24 cellular contexts compared by ENCODE assay signal in genomic region chr9:122130837-122131236, GRCh38. TPM values are rescaled to one million over a fixed set of nuclear protein-coding genes. Genes with fewer than 3 reads are reported as not detected.
"Had no signal": no experiment of that assay in that cellular context is flagged by ENCODE, and none has a peak within 500 bp of the region (broad histone marks: within the 10 kb centered on the region; RNA-seq: fewer than 3 reads in every experiment).

No MANE protein-coding gene starts in this region.

- H3K79me2 ChIP-seq: parathyroid adenoma had no signal

- H3K9me3 Mint-ChIP-seq: activated CD4-positive, alpha-beta T cell treated with anti-CD3 and anti-CD28 coated beads, Interleukin-2, amount 10 ng/mL, durations not matched to agents 7 days and 5 days; activated naive CD8-positive, alpha-beta T cell treated with anti-CD3 and anti-CD28 coated beads for 36 hours; activated T-cell treated with anti-CD3 and anti-CD28 coated beads, Interleukin-2, amount 50 U/mL, for 24 hours; activated T-helper 17 cell treated with anti-CD3 and anti-CD28 coated beads, Interleukin-2, amount 50 U/mL, for 72 hours; natural killer cell; T-cell; T-helper 2 cell treated with Interferon-gamma antibody and Interleukin-4, amounts not matched to agents 5 μg/mL and 100 μg/mL, for 36 hours had no signal

- H3K4me1 ChIP-seq: parathyroid adenoma had no signal

- H3K9me3 ChIP-seq: esophagus squamous epithelium, gastroesophageal sphincter, neutrophil, thoracic aorta had no signal

- H3K4me2 ChIP-seq: smooth muscle cell had no signal

- ATAC-seq: activated CD8-positive, alpha-beta T cell treated with anti-CD3 and anti-CD28 coated beads, Interleukin-2, amount 10 ng/mL, durations not matched to agents 7 days and 5 days; activated T-helper 17 cell treated with anti-CD3 and anti-CD28 coated beads, Interleukin-2, amount 50 U/mL, for 72 hours; gastroesophageal sphincter; natural killer cell; sciatic nerve; T-cell had no signal

- H3K9ac ChIP-seq: parathyroid adenoma had no signal

- H3K4me3 Mint-ChIP-seq: activated CD4-positive, alpha-beta T cell treated with anti-CD3 and anti-CD28 coated beads, Interleukin-2, amount 10 ng/mL, durations not matched to agents 7 days and 5 days; activated CD8-positive, alpha-beta T cell treated with anti-CD3 and anti-CD28 coated beads, Interleukin-2, amount 10 ng/mL, durations not matched to agents 7 days and 5 days; activated naive CD8-positive, alpha-beta T cell treated with anti-CD3 and anti-CD28 coated beads for 36 hours; activated T-cell treated with anti-CD3 and anti-CD28 coated beads, Interleukin-2, amount 50 U/mL, for 24 hours; activated T-helper 17 cell treated with anti-CD3 and anti-CD28 coated beads, Interleukin-2, amount 50 U/mL, for 72 hours; natural killer cell; T-cell; T-helper 2 cell treated with Interferon-gamma antibody and Interleukin-4, amounts not matched to agents 5 μg/mL and 100 μg/mL, for 36 hours had no signal

- H3K36me3 Mint-ChIP-seq: activated naive CD8-positive, alpha-beta T cell treated with anti-CD3 and anti-CD28 coated beads for 36 hours; natural killer cell; T-cell had no signal

- H3K4me3 ChIP-seq: esophagus squamous epithelium, gastroesophageal sphincter, lung, smooth muscle cell, thoracic aorta had no signal

- H3K27ac Mint-ChIP-seq: activated CD4-positive, alpha-beta T cell treated with anti-CD3 and anti-CD28 coated beads, Interleukin-2, amount 10 ng/mL, durations not matched to agents 7 days and 5 days; activated CD8-positive, alpha-beta T cell treated with anti-CD3 and anti-CD28 coated beads, Interleukin-2, amount 10 ng/mL, durations not matched to agents 7 days and 5 days; activated naive CD8-positive, alpha-beta T cell treated with anti-CD3 and anti-CD28 coated beads for 36 hours; activated T-cell treated with anti-CD3 and anti-CD28 coated beads, Interleukin-2, amount 50 U/mL, for 24 hours; activated T-helper 17 cell treated with anti-CD3 and anti-CD28 coated beads, Interleukin-2, amount 50 U/mL, for 72 hours; T-helper 2 cell treated with Interferon-gamma antibody and Interleukin-4, amounts not matched to agents 5 μg/mL and 100 μg/mL, for 36 hours had no signal

- DNase-seq: activated CD4-positive, alpha-beta T cell treated with anti-CD3 and anti-CD28 coated beads, Interleukin-2, amount 10 ng/mL, durations not matched to agents 7 days and 5 days; activated CD4-positive, CD25-positive, alpha-beta regulatory T cell treated with anti-CD3 and anti-CD28 coated beads, Interleukin-2, amount 50 U/mL, for 72 hours; activated CD8-positive, alpha-beta T cell treated with anti-CD3 and anti-CD28 coated beads, Interleukin-2, amount 10 ng/mL, durations not matched to agents 7 days and 5 days; activated naive CD8-positive, alpha-beta T cell treated with anti-CD3 and anti-CD28 coated beads for 36 hours; activated T-cell treated with anti-CD3 and anti-CD28 coated beads, Interleukin-2, amount 50 U/mL, for 24 hours; esophagus squamous epithelium; left cardiac atrium; midbrain; natural killer cell; stimulated activated CD4-positive, alpha-beta T cell treated with anti-CD3 and anti-CD28 coated beads, Interleukin-4, amount 100 ng/mL, for 1 hour; stimulated activated naive CD4-positive, alpha-beta T cell treated with Interleukin-2 at 50 U/mL for 16 hours; WERI-Rb-1 had no signal

- H3K36me3 ChIP-seq: esophagus squamous epithelium, gastroesophageal sphincter, neutrophil, thoracic aorta, WERI-Rb-1 had no signal

- H3K27ac ChIP-seq: esophagus squamous epithelium, gastroesophageal sphincter, neutrophil, parathyroid adenoma, thoracic aorta, WERI-Rb-1 had no signal

RNA-seq across cellular contexts. Expression of gene MORN5, which starts 28.9 kb away (rescaled TPM):
- total RNA-seq: activated CD4-positive, alpha-beta T cell treated with anti-CD3 and anti-CD28 coated beads, Interleukin-2, amount 10 ng/mL, durations not matched to agents 7 days and 5 days; activated CD8-positive, alpha-beta T cell treated with anti-CD3 and anti-CD28 coated beads, Interleukin-2, amount 10 ng/mL, durations not matched to agents 7 days and 5 days; activated naive CD8-positive, alpha-beta T cell treated with anti-CD3 and anti-CD28 coated beads for 36 hours; activated T-helper 17 cell treated with anti-CD3 and anti-CD28 coated beads, Interleukin-2, amount 50 U/mL, for 72 hours; cardiac septum; dermis microvascular lymphatic vessel endothelial cell; esophagus squamous epithelium; left cardiac atrium; natural killer cell; sciatic nerve; smooth muscle cell; T-cell; thoracic aorta had no signal
- polyA plus RNA-seq: smooth muscle cell had no signal
